ENCODE assay signal across 8 cellular contexts in the genomic region with DNA sequence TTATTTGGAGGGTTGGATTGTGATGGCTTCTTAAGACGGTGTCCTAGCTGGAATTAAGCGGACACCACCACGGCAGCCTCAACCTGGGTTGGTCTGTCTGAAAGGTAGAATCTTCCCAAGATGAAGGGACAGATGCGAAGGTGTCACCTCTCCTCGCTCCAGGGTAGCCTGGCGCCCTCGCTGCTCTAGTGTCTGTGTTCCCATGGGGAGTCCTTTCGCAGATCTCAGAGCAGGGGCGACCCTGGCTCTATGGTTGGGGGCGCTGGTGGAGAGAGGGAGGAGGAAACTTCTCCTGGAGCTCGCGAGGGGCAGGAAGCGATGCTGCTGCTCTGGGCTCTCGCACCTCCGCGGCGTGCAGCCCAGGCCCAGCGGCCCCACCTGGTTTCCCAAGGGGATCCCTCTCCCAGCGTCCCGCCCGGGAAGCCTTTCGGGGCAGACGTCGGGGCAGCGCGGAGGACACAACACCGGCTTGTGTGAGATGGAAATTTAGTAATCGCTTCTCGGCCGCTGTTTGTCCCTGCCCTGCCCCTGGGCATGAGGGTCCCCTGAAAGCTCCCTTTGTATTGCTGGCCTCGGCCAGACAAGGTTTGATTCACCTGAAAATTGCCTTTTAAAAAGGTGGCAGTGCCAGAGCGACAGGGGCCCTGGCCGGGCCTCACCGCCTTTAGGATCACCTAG. TPM values are rescaled to one million over a fixed set of nuclear protein-coding genes. Genes with fewer than 3 reads are reported as not detected.
A peak's percentile ranks its signal among the peaks of the same experiment; 100 is the strongest.
DNase-seq lines count a peak whose midpoint lies in the region; ATAC-seq and TF ChIP-seq lines count a peak whose summit lies in the region.

No MANE protein-coding gene starts in this region.

- TF ChIP-seq CTCF in Peyer's patch (IDR thresholded peaks at IDR 0.05) = no peak
- TF ChIP-seq CTCF in heart right ventricle (IDR thresholded peaks at IDR 0.05) = no peak

- H3K4me2 ChIP-seq in BLaER1 treated with 17β-estradiol and CSF1 and Interleukin-3, amounts not matched to agents 10 nM and 100 nM = peak overlapping the region; percentile 82 to 99 (median 95)

- no peak overlapping the region for H3K9ac ChIP-seq in BLaER1 treated with 17β-estradiol and CSF1 and Interleukin-3, amounts not matched to agents 10 nM and 100 nM

- H3K36me3 ChIP-seq in BLaER1 treated with 17β-estradiol and CSF1 and Interleukin-3, amounts not matched to agents 10 nM and 100 nM = no peaks in the 10 kb centered on the region
- H3K36me3 ChIP-seq in Peyer's patch (no peaks in the 10 kb centered on the region), heart right ventricle (no peaks in the 10 kb centered on the region)

- peaks cover 14 to 25% (median 16%) of the 10 kb centered on the region in 10 experiments for H3K4me1 ChIP-seq in BLaER1 treated with 17β-estradiol and CSF1 and Interleukin-3, amounts not matched to agents 10 nM and 100 nM
- H3K4me1 ChIP-seq in Peyer's patch = peaks cover 0 to 4% (median 0%) of the 10 kb centered on the region in 4 donors
- H3K4me1 ChIP-seq in heart right ventricle = peaks cover 4 to 31% (median 26%) of the 10 kb centered on the region in 9 donors

- intact Hi-C loops in heart right ventricle (cut with DNase I) = loop anchor here in 9 of 10 donors (2.0 to 10.0 kb wide), 6 partner anchors 313 to 1125 kb away; no protein-coding TSS in a partner anchor

- peaks cover 56 to 64% (median 62%) of the 10 kb centered on the region in 11 experiments for H3K27me3 ChIP-seq in BLaER1 treated with 17β-estradiol and CSF1 and Interleukin-3, amounts not matched to agents 10 nM and 100 nM
- H3K27me3 ChIP-seq in Peyer's patch = no peaks in the 10 kb centered on the region
- peaks cover 10 to 96% (median 67%) of the 10 kb centered on the region in 7 donors for H3K27me3 ChIP-seq in heart right ventricle

- H3K9me3 ChIP-seq in BLaER1 treated with 17β-estradiol and CSF1 and Interleukin-3, amounts not matched to agents 10 nM and 100 nM (replicated peaks in 1 of 11) = no peaks in the 10 kb centered on the region
- H3K9me3 ChIP-seq in Peyer's patch (no peaks in the 10 kb centered on the region), heart right ventricle (no peaks in the 10 kb centered on the region)

- no peak overlapping the region for H3K27ac ChIP-seq in BLaER1 treated with 17β-estradiol and CSF1 and Interleukin-3, amounts not matched to agents 10 nM and 100 nM
- H3K27ac ChIP-seq in Peyer's patch (peak overlapping the region; percentile 34 to 67 (median 40)), heart right ventricle (no peak overlapping the region)

- DNase-seq in Peyer's patch = peak in 1 of 3 donors; percentile 50
- no peak for DNase-seq in heart right ventricle
- DNase-seq in stimulated activated CD8-positive, alpha-beta memory T cell treated with anti-CD3 and anti-CD28 coated beads, Interleukin-4, amount 100 ng/mL, for 48 hours = peak; percentile 25
- DNase-seq in iPS-NIHi7 (ENCODE audit: extremely low spot score) = no peak
- DNase-seq in NCI-H1436 treated with DMSO at 0.1 percent for 48 hours (lab: John Stamatoyannopoulos, UW) = no peak
- no peak for DNase-seq in COLO829 (ENCODE audit: low spot score)

- peaks cover 0 to 28% (median 22%) of the 10 kb centered on the region in 11 experiments; a peak in 13 of 22 replicates for H4K20me1 ChIP-seq in BLaER1 treated with 17β-estradiol and CSF1 and Interleukin-3, amounts not matched to agents 10 nM and 100 nM

- ATAC-seq in GM19397 (IDR thresholded peaks at IDR 0.05; ENCODE audit: unreplicated experiment) (peak; percentile 6), heart right ventricle (peak in 5 of 8 donors; percentile 9 to 38 (median 19))

- 2% methylated on average over 34 of the region's 34 CpGs for WGBS in heart right ventricle, 2 donors

- no peak for TF ChIP-seq POLR2A in Peyer's patch (IDR thresholded peaks at IDR 0.05)

- peak overlapping the region; percentile 55 to 77 (median 67); a peak in 19 of 20 replicates for H3K4me3 ChIP-seq in BLaER1 treated with 17β-estradiol and CSF1 and Interleukin-3, amounts not matched to agents 10 nM and 100 nM
- H3K4me3 ChIP-seq in Peyer's patch (peak overlapping the region; percentile 16 to 51 (median 40)), heart right ventricle (peak overlapping the region; percentile 16 to 60 (median 56))

RNA-seq across cellular contexts. Expression of a gene that starts 1.8 kb away (rescaled TPM):
- total RNA-seq in Peyer's patch (10 to 100 TPM in 1 of 4 donors, 1 to 10 TPM in 3; 1.9 to 10.7 (median 4.0) TPM), heart right ventricle (under 1 TPM in 9 of 10 donors, not detected in 1; 0.21 to 0.64 (median 0.37) TPM)
- polyA plus RNA-seq in heart right ventricle = under 1 TPM; 0.20 to 0.73 TPM

Comparison
In these comparisons a context has a peak if more than half of its experiments do, and no peak if none do; other contexts are left out.
1. H3K27ac ChIP-seq: peak in Peyer's patch (4 of 4); none in BLaER1 treated with 17β-estradiol and CSF1 and Interleukin-3, amounts not matched to agents 10 nM and 100 nM (0 of 11) and heart right ventricle (0 of 10).
2. Peak in every context shown above with its lines, with median percentiles within 50 percentile points of each other: H3K4me3 ChIP-seq.